In the genomic region with DNA sequence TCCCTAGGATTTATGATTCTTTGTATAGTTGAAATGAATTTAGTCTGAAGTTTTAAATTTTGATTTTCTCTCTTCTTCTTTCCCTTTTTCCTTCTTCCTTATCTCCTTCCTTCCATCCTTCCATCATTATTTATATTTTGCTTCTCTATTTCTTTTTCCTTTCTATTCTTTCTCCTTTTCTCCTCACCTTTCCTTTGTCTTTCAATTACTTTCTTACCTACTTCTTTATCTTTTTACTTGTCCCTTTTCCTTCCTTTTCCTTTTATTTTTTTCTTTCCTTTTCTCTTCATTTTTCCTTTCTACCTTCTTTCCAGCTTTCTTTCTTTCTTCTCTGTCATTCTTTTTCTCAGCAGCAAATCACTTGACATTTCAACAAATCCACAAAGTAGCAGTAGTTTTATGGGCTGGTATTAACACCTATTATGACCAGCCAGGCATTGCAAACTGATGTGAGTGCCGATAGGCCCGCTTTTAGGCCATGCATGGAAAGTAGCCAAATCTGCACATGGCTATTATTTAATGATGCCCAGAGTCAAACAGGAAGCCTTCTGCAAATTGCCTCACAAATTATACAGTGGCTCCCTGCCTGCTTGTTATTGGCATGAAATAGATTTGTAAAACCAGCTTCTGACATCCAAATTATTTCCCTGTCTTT, we compare ENCODE assay signal across 1 cellular context.
TF ChIP-seq lines count a peak whose summit lies in the region.

No MANE protein-coding gene starts in this region.

TF ChIP-seq in HEK293, 187 proteins besides CTCF, POLR2A, EP300 and RAD21 (continued from another document and continues in another):
- TF ChIP-seq, protein P1, sequence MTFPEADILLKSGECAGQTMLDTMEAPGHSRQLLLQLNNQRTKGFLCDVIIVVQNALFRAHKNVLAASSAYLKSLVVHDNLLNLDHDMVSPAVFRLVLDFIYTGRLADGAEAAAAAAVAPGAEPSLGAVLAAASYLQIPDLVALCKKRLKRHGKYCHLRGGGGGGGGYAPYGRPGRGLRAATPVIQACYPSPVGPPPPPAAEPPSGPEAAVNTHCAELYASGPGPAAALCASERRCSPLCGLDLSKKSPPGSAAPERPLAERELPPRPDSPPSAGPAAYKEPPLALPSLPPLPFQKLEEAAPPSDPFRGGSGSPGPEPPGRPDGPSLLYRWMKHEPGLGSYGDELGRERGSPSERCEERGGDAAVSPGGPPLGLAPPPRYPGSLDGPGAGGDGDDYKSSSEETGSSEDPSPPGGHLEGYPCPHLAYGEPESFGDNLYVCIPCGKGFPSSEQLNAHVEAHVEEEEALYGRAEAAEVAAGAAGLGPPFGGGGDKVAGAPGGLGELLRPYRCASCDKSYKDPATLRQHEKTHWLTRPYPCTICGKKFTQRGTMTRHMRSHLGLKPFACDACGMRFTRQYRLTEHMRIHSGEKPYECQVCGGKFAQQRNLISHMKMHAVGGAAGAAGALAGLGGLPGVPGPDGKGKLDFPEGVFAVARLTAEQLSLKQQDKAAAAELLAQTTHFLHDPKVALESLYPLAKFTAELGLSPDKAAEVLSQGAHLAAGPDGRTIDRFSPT (tag by site-specific recombination; IDR thresholded peaks at IDR 0.05), result no peak
- TF ChIP-seq ZNF311 (tag by site-specific recombination; IDR thresholded peaks at IDR 0.05; ENCODE audit: borderline replicate concordance) (no peak), WT1 (tag by site-specific recombination; IDR thresholded peaks at IDR 0.05) (no peak), ZNF24 (tag by site-specific recombination; IDR thresholded peaks at IDR 0.05) (no peak), ZNF792 (tag by site-specific recombination; IDR thresholded peaks at IDR 0.05) (no peak), ZEB2 (tag by site-specific recombination; IDR thresholded peaks at IDR 0.05) (peak; percentile 29; the same call in 1 of the 2 replicates), ZNF624 (tag by site-specific recombination; IDR thresholded peaks at IDR 0.05) (no peak), SP7 (tag by site-specific recombination; IDR thresholded peaks at IDR 0.05) (peak; percentile 67), GLI4 (tag by site-specific recombination; IDR thresholded peaks at IDR 0.05) (no peak), ZXDB (tag by site-specific recombination; IDR thresholded peaks at IDR 0.05) (peak; percentile 64), ZNF830 (tag by site-specific recombination; IDR thresholded peaks at IDR 0.05; ENCODE audit: low read depth) (no peak), ZNF610 (tag by site-specific recombination; IDR thresholded peaks at IDR 0.05; ENCODE audit: borderline replicate concordance) (no peak), ZNF184 (tag by site-specific recombination; IDR thresholded peaks at IDR 0.05) (no peak), ZSCAN16 (tag by site-specific recombination; IDR thresholded peaks at IDR 0.05) (no peak), ZNF121 (tag by site-specific recombination; IDR thresholded peaks at IDR 0.05) (no peak), ZNF621 (tag by site-specific recombination; IDR thresholded peaks at IDR 0.05) (no peak), ZBTB48 (tag by site-specific recombination; IDR thresholded peaks at IDR 0.05) (no peak), ZNF404 (tag by site-specific recombination; IDR thresholded peaks at IDR 0.05) (no peak; the same call in 1 of the 2 replicates), SCRT2 (tag by site-specific recombination; IDR thresholded peaks at IDR 0.05) (no peak), MZF1 (tag by site-specific recombination; IDR thresholded peaks at IDR 0.05; ENCODE audit: borderline replicate concordance) (no peak), ZNF654 (tag by site-specific recombination; IDR thresholded peaks at IDR 0.05; ENCODE audit: low read depth) (no peak), ZNF747 (tag by site-specific recombination; IDR thresholded peaks at IDR 0.05) (no peak), ZBTB8A (tag by site-specific recombination; IDR thresholded peaks at IDR 0.05) (peak; percentile 84), SETDB1 (IDR thresholded peaks at IDR 0.05; ENCODE audit: insufficient read length, low read length) (no peak), ZNF768 (tag by site-specific recombination; IDR thresholded peaks at IDR 0.05) (no peak), ZNF558 (tag by site-specific recombination; IDR thresholded peaks at IDR 0.05) (no peak), KLF10 (tag by site-specific recombination; IDR thresholded peaks at IDR 0.05) (no peak)
- TF ChIP-seq, protein P2, sequence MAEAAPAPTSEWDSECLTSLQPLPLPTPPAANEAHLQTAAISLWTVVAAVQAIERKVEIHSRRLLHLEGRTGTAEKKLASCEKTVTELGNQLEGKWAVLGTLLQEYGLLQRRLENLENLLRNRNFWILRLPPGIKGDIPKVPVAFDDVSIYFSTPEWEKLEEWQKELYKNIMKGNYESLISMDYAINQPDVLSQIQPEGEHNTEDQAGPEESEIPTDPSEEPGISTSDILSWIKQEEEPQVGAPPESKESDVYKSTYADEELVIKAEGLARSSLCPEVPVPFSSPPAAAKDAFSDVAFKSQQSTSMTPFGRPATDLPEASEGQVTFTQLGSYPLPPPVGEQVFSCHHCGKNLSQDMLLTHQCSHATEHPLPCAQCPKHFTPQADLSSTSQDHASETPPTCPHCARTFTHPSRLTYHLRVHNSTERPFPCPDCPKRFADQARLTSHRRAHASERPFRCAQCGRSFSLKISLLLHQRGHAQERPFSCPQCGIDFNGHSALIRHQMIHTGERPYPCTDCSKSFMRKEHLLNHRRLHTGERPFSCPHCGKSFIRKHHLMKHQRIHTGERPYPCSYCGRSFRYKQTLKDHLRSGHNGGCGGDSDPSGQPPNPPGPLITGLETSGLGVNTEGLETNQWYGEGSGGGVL (tag by site-specific recombination; IDR thresholded peaks at IDR 0.05), result no peak
- TF ChIP-seq, protein P3, sequence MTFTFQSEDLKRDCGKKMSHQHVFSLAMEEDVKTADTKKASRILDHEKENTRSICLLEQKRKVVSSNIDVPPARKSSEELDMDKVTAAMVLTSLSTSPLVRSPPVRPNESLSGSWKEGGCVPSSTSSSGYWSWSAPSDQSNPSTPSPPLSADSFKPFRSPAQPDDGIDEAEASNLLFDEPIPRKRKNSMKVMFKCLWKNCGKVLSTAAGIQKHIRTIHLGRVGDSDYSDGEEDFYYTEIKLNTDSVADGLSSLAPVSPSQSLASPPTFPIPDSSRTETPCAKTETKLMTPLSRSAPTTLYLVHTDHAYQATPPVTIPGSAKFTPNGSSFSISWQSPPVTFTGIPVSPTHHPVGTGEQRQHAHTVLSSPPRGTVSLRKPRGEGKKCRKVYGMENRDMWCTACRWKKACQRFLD (tag by site-specific recombination; IDR thresholded peaks at IDR 0.05), result no peak
- TF ChIP-seq, protein P4, sequence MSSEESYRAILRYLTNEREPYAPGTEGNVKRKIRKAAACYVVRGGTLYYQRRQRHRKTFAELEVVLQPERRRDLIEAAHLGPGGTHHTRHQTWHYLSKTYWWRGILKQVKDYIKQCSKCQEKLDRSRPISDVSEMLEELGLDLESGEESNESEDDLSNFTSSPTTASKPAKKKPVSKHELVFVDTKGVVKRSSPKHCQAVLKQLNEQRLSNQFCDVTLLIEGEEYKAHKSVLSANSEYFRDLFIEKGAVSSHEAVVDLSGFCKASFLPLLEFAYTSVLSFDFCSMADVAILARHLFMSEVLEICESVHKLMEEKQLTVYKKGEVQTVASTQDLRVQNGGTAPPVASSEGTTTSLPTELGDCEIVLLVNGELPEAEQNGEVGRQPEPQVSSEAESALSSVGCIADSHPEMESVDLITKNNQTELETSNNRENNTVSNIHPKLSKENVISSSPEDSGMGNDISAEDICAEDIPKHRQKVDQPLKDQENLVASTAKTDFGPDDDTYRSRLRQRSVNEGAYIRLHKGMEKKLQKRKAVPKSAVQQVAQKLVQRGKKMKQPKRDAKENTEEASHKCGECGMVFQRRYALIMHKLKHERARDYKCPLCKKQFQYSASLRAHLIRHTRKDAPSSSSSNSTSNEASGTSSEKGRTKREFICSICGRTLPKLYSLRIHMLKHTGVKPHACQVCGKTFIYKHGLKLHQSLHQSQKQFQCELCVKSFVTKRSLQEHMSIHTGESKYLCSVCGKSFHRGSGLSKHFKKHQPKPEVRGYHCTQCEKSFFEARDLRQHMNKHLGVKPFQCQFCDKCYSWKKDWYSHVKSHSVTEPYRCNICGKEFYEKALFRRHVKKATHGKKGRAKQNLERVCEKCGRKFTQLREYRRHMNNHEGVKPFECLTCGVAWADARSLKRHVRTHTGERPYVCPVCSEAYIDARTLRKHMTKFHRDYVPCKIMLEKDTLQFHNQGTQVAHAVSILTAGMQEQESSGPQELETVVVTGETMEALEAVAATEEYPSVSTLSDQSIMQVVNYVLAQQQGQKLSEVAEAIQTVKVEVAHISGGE (tag by site-specific recombination; conservative IDR thresholded peaks at IDR 0.05; ENCODE audit: low read depth), result no peak
- TF ChIP-seq, protein P5, sequence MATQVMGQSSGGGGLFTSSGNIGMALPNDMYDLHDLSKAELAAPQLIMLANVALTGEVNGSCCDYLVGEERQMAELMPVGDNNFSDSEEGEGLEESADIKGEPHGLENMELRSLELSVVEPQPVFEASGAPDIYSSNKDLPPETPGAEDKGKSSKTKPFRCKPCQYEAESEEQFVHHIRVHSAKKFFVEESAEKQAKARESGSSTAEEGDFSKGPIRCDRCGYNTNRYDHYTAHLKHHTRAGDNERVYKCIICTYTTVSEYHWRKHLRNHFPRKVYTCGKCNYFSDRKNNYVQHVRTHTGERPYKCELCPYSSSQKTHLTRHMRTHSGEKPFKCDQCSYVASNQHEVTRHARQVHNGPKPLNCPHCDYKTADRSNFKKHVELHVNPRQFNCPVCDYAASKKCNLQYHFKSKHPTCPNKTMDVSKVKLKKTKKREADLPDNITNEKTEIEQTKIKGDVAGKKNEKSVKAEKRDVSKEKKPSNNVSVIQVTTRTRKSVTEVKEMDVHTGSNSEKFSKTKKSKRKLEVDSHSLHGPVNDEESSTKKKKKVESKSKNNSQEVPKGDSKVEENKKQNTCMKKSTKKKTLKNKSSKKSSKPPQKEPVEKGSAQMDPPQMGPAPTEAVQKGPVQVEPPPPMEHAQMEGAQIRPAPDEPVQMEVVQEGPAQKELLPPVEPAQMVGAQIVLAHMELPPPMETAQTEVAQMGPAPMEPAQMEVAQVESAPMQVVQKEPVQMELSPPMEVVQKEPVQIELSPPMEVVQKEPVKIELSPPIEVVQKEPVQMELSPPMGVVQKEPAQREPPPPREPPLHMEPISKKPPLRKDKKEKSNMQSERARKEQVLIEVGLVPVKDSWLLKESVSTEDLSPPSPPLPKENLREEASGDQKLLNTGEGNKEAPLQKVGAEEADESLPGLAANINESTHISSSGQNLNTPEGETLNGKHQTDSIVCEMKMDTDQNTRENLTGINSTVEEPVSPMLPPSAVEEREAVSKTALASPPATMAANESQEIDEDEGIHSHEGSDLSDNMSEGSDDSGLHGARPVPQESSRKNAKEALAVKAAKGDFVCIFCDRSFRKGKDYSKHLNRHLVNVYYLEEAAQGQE (tag by site-specific recombination; IDR thresholded peaks at IDR 0.05), result no peak
- TF ChIP-seq, protein P6, sequence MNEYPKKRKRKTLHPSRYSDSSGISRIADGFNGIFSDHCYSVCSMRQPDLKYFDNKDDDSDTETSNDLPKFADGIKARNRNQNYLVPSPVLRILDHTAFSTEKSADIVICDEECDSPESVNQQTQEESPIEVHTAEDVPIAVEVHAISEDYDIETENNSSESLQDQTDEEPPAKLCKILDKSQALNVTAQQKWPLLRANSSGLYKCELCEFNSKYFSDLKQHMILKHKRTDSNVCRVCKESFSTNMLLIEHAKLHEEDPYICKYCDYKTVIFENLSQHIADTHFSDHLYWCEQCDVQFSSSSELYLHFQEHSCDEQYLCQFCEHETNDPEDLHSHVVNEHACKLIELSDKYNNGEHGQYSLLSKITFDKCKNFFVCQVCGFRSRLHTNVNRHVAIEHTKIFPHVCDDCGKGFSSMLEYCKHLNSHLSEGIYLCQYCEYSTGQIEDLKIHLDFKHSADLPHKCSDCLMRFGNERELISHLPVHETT (tag by site-specific recombination; IDR thresholded peaks at IDR 0.05), result no peak
- TF ChIP-seq, protein P7, sequence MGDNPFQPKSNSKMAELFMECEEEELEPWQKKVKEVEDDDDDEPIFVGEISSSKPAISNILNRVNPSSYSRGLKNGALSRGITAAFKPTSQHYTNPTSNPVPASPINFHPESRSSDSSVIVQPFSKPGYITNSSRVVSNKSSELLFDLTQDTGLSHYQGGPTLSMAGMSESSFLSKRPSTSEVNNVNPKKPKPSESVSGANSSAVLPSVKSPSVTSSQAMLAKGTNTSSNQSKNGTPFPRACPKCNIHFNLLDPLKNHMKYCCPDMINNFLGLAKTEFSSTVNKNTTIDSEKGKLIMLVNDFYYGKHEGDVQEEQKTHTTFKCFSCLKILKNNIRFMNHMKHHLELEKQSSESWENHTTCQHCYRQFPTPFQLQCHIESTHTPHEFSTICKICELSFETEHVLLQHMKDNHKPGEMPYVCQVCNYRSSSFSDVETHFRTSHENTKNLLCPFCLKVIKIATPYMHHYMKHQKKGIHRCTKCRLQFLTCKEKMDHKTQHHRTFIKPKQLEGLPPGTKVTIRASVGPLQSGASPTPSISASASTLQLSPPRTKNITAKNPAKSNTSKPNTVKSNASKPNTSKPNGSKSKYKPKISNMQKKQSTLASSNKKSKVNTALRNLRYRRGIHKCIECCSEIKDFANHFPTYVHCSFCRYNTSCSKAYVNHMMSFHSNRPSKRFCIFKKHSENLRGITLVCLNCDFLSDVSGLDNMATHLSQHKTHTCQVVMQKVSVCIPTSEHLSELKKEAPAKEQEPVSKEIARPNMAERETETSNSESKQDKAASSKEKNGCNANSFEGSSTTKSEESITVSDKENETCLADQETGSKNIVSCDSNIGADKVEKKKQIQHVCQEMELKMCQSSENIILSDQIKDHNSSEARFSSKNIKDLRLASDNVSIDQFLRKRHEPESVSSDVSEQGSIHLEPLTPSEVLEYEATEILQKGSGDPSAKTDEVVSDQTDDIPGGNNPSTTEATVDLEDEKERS (tag by site-specific recombination; IDR thresholded peaks at IDR 0.05), result no peak
- TF ChIP-seq, protein P8, sequence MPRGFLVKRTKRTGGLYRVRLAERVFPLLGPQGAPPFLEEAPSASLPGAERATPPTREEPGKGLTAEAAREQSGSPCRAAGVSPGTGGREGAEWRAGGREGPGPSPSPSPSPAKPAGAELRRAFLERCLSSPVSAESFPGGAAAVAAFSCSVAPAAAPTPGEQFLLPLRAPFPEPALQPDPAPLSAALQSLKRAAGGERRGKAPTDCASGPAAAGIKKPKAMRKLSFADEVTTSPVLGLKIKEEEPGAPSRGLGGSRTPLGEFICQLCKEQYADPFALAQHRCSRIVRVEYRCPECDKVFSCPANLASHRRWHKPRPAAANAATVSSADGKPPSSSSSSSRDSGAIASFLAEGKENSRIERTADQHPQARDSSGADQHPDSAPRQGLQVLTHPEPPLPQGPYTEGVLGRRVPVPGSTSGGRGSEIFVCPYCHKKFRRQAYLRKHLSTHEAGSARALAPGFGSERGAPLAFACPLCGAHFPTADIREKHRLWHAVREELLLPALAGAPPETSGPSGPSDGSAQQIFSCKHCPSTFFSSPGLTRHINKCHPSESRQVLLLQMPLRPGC (tag by site-specific recombination; IDR thresholded peaks at IDR 0.05), result no peak
- TF ChIP-seq, protein P9, sequence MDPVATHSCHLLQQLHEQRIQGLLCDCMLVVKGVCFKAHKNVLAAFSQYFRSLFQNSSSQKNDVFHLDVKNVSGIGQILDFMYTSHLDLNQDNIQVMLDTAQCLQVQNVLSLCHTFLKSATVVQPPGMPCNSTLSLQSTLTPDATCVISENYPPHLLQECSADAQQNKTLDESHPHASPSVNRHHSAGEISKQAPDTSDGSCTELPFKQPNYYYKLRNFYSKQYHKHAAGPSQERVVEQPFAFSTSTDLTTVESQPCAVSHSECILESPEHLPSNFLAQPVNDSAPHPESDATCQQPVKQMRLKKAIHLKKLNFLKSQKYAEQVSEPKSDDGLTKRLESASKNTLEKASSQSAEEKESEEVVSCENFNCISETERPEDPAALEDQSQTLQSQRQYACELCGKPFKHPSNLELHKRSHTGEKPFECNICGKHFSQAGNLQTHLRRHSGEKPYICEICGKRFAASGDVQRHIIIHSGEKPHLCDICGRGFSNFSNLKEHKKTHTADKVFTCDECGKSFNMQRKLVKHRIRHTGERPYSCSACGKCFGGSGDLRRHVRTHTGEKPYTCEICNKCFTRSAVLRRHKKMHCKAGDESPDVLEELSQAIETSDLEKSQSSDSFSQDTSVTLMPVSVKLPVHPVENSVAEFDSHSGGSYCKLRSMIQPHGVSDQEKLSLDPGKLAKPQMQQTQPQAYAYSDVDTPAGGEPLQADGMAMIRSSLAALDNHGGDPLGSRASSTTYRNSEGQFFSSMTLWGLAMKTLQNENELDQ (tag by site-specific recombination; IDR thresholded peaks at IDR 0.05; ENCODE audit: low read depth), result no peak
